ENCODE assay signal across 1 cellular context in the genomic region with DNA sequence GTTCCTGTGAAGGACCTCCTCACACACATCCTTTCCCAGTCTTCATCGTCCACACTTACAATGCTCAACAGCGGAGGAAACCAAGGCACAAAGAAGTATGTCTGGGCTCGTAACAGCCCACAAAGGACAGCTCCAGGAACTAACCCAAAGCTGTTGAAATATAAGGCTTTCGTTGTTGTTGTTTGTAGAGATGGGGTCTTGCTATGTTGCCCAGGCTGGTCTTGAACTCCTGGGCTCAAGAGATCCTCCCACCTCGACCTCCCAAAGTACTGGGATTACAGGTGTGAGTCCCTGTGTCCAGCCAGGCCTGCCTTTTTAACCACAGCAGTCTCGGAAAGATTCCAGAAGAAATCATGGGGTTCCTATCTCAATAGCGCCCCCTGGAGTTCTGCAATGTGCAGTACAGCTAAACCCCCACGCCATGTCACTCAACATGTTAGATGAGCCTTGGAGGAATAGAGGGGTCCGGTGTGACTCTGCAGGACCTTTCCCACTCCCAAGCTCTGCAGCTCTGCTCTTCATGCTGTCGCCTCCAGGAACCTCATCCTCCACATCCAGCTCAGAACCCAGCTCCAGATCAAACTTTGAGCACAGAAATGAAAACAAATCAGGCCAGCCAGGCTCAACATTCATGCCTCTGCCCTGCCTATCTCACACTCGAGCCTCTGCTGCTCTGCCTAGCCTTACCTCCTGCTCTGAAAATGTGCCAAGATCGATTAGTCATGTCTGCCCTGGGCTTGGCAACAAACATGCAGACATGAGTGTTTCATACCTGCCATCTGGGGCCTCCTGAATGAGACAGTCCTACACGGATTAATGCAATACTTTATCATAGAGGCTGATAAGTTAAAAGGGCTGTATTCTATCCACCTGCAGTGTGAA.
A peak's percentile ranks its signal among the peaks of the same experiment; 100 is the strongest.
TF ChIP-seq lines count a peak whose summit lies in the region.

No MANE protein-coding gene starts in this region.

TF ChIP-seq in K562, 482 proteins besides CTCF, POLR2A, EP300 and RAD21 (continued from another document and continues in another):
- no peak for TF ChIP-seq ZSCAN29 (IDR thresholded peaks at IDR 0.05)
- no peak for TF ChIP-seq SIRT6 (IDR thresholded peaks at IDR 0.05; ENCODE audit: low read depth, low read length)
- no peak for TF ChIP-seq FOXK1 (CRISPR knock-in tag; IDR thresholded peaks at IDR 0.05; ENCODE audit: borderline replicate concordance)
- TF ChIP-seq, protein P1, sequence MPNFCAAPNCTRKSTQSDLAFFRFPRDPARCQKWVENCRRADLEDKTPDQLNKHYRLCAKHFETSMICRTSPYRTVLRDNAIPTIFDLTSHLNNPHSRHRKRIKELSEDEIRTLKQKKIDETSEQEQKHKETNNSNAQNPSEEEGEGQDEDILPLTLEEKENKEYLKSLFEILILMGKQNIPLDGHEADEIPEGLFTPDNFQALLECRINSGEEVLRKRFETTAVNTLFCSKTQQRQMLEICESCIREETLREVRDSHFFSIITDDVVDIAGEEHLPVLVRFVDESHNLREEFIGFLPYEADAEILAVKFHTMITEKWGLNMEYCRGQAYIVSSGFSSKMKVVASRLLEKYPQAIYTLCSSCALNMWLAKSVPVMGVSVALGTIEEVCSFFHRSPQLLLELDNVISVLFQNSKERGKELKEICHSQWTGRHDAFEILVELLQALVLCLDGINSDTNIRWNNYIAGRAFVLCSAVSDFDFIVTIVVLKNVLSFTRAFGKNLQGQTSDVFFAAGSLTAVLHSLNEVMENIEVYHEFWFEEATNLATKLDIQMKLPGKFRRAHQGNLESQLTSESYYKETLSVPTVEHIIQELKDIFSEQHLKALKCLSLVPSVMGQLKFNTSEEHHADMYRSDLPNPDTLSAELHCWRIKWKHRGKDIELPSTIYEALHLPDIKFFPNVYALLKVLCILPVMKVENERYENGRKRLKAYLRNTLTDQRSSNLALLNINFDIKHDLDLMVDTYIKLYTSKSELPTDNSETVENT (CRISPR knock-in tag; IDR thresholded peaks at IDR 0.05) = no peak
- no peak for TF ChIP-seq ZC3H11A (IDR thresholded peaks at IDR 0.05; ENCODE audit: low read depth, low read length)
- TF ChIP-seq SIX5 (IDR thresholded peaks at IDR 0.05; ENCODE audit: borderline replicate concordance in 1 of 2, insufficient read depth in 1 of 2, low read depth in 1 of 2, low read length in 2 of 2) = no peak
- TF ChIP-seq, protein P2, sequence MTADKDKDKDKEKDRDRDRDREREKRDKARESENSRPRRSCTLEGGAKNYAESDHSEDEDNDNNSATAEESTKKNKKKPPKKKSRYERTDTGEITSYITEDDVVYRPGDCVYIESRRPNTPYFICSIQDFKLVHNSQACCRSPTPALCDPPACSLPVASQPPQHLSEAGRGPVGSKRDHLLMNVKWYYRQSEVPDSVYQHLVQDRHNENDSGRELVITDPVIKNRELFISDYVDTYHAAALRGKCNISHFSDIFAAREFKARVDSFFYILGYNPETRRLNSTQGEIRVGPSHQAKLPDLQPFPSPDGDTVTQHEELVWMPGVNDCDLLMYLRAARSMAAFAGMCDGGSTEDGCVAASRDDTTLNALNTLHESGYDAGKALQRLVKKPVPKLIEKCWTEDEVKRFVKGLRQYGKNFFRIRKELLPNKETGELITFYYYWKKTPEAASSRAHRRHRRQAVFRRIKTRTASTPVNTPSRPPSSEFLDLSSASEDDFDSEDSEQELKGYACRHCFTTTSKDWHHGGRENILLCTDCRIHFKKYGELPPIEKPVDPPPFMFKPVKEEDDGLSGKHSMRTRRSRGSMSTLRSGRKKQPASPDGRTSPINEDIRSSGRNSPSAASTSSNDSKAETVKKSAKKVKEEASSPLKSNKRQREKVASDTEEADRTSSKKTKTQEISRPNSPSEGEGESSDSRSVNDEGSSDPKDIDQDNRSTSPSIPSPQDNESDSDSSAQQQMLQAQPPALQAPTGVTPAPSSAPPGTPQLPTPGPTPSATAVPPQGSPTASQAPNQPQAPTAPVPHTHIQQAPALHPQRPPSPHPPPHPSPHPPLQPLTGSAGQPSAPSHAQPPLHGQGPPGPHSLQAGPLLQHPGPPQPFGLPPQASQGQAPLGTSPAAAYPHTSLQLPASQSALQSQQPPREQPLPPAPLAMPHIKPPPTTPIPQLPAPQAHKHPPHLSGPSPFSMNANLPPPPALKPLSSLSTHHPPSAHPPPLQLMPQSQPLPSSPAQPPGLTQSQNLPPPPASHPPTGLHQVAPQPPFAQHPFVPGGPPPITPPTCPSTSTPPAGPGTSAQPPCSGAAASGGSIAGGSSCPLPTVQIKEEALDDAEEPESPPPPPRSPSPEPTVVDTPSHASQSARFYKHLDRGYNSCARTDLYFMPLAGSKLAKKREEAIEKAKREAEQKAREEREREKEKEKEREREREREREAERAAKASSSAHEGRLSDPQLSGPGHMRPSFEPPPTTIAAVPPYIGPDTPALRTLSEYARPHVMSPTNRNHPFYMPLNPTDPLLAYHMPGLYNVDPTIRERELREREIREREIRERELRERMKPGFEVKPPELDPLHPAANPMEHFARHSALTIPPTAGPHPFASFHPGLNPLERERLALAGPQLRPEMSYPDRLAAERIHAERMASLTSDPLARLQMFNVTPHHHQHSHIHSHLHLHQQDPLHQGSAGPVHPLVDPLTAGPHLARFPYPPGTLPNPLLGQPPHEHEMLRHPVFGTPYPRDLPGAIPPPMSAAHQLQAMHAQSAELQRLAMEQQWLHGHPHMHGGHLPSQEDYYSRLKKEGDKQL (CRISPR knock-in tag; IDR thresholded peaks at IDR 0.05; ENCODE audit: borderline replicate concordance) = no peak
- no peak for TF ChIP-seq ZNF3 (CRISPR knock-in tag; IDR thresholded peaks at IDR 0.05)
- no peak for TF ChIP-seq HEY1 (CRISPR knock-in tag; IDR thresholded peaks at IDR 0.05; ENCODE audit: borderline replicate concordance)
- no peak for TF ChIP-seq ARHGAP35 (IDR thresholded peaks at IDR 0.05; ENCODE audit: partially characterized antibody)
- peak; percentile 71; the same call in 1 of the 2 replicates for TF ChIP-seq HLTF (IDR thresholded peaks at IDR 0.05)
- TF ChIP-seq MAFK (IDR thresholded peaks at IDR 0.05; ENCODE audit: low read length) = 0 out of 2 replicates have a peak, but pooled peaks have one; percentile 3
- TF ChIP-seq, protein P3, sequence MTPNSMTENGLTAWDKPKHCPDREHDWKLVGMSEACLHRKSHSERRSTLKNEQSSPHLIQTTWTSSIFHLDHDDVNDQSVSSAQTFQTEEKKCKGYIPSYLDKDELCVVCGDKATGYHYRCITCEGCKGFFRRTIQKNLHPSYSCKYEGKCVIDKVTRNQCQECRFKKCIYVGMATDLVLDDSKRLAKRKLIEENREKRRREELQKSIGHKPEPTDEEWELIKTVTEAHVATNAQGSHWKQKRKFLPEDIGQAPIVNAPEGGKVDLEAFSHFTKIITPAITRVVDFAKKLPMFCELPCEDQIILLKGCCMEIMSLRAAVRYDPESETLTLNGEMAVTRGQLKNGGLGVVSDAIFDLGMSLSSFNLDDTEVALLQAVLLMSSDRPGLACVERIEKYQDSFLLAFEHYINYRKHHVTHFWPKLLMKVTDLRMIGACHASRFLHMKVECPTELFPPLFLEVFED (CRISPR knock-in tag; conservative IDR thresholded peaks at IDR 0.05) = no peak
- no peak for TF ChIP-seq DNMT1 (IDR thresholded peaks at IDR 0.05)
- no peak for TF ChIP-seq SMARCE1 (IDR thresholded peaks at IDR 0.05)
- no peak for TF ChIP-seq PTRF (tag; IDR thresholded peaks at IDR 0.05)
- no peak for TF ChIP-seq NR1H2 (CRISPR knock-in tag; IDR thresholded peaks at IDR 0.05)
- no peak for TF ChIP-seq FIP1L1 (IDR thresholded peaks at IDR 0.05; ENCODE audit: low read depth, low read length, poor library complexity, severe bottlenecking)
- peak; percentile 63; the same call in 1 of the 2 replicates for TF ChIP-seq TOE1 (IDR thresholded peaks at IDR 0.05; ENCODE audit: borderline replicate concordance)
- TF ChIP-seq TOE1 (CRISPR knock-in tag; IDR thresholded peaks at IDR 0.05; ENCODE audit: borderline replicate concordance, low read depth) = no peak
- no peak for TF ChIP-seq MXD1 (CRISPR knock-in tag; IDR thresholded peaks at IDR 0.05; ENCODE audit: borderline replicate concordance, poor library complexity, severe bottlenecking)
- TF ChIP-seq MEF2A (IDR thresholded peaks at IDR 0.05; ENCODE audit: control insufficient read depth, low read depth, low read length) = no peak
- 0 out of 2 replicates have a peak, but pooled peaks have one; percentile 23 for TF ChIP-seq BCOR (IDR thresholded peaks at IDR 0.05)
- TF ChIP-seq, protein P4, sequence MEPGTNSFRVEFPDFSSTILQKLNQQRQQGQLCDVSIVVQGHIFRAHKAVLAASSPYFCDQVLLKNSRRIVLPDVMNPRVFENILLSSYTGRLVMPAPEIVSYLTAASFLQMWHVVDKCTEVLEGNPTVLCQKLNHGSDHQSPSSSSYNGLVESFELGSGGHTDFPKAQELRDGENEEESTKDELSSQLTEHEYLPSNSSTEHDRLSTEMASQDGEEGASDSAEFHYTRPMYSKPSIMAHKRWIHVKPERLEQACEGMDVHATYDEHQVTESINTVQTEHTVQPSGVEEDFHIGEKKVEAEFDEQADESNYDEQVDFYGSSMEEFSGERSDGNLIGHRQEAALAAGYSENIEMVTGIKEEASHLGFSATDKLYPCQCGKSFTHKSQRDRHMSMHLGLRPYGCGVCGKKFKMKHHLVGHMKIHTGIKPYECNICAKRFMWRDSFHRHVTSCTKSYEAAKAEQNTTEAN (CRISPR knock-in tag; IDR thresholded peaks at IDR 0.05) = no peak
- no peak for TF ChIP-seq ZNF655 (CRISPR knock-in tag; IDR thresholded peaks at IDR 0.05)
- no peak for TF ChIP-seq MAFF (IDR thresholded peaks at IDR 0.05; ENCODE audit: low read length)
- TF ChIP-seq NEUROD1 (IDR thresholded peaks at IDR 0.05; ENCODE audit: borderline replicate concordance, low read depth, low read length, partially characterized antibody) = no peak
- 0 out of 2 replicates have a peak, but pooled peaks have one; percentile 25 for TF ChIP-seq EHMT2 (IDR thresholded peaks at IDR 0.05)
- TF ChIP-seq CHD2 (IDR thresholded peaks at IDR 0.05; ENCODE audit: low read depth, low read length) = no peak
- TF ChIP-seq POLR3G (IDR thresholded peaks at IDR 0.05; ENCODE audit: extremely low read depth, insufficient read length, insufficient replicate concordance) = no peak
- no peak for TF ChIP-seq KHSRP (IDR thresholded peaks at IDR 0.05)
- no peak for TF ChIP-seq ZNF174 (CRISPR knock-in tag; IDR thresholded peaks at IDR 0.05)
- TF ChIP-seq PCBP2 (IDR thresholded peaks at IDR 0.05; ENCODE audit: low read depth, low read length, poor library complexity, severe bottlenecking) = no peak
- no peak for TF ChIP-seq ZNF354B (CRISPR knock-in tag; IDR thresholded peaks at IDR 0.05)
- TF ChIP-seq, protein P5, sequence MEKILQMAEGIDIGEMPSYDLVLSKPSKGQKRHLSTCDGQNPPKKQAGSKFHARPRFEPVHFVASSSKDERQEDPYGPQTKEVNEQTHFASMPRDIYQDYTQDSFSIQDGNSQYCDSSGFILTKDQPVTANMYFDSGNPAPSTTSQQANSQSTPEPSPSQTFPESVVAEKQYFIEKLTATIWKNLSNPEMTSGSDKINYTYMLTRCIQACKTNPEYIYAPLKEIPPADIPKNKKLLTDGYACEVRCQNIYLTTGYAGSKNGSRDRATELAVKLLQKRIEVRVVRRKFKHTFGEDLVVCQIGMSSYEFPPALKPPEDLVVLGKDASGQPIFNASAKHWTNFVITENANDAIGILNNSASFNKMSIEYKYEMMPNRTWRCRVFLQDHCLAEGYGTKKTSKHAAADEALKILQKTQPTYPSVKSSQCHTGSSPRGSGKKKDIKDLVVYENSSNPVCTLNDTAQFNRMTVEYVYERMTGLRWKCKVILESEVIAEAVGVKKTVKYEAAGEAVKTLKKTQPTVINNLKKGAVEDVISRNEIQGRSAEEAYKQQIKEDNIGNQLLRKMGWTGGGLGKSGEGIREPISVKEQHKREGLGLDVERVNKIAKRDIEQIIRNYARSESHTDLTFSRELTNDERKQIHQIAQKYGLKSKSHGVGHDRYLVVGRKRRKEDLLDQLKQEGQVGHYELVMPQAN (IDR thresholded peaks at IDR 0.05; ENCODE audit: borderline replicate concordance) = no peak
- TF ChIP-seq ZBTB34 (CRISPR knock-in tag; IDR thresholded peaks at IDR 0.05) = no peak
- no peak for TF ChIP-seq BRF1 (IDR thresholded peaks at IDR 0.05; ENCODE audit: borderline replicate concordance, extremely low read depth, insufficient read length)
- no peak for TF ChIP-seq CCAR2 (IDR thresholded peaks at IDR 0.05; ENCODE audit: low read depth, low read length)
- TF ChIP-seq BDP1 (IDR thresholded peaks at IDR 0.05; ENCODE audit: insufficient read depth, insufficient read length) = no peak
- peak; percentile 49; the same call in 1 of the 2 replicates for TF ChIP-seq LEF1 (IDR thresholded peaks at IDR 0.05)
- TF ChIP-seq, protein P6, sequence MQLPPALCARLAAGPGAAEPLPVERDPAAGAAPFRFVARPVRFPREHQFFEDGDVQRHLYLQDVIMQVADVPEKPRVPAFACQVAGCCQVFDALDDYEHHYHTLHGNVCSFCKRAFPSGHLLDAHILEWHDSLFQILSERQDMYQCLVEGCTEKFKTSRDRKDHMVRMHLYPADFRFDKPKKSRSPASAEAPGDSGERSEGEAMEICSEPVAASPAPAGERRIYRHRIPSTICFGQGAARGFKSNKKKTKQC (CRISPR knock-in tag; IDR thresholded peaks at IDR 0.05) = 0 out of 2 replicates have a peak, but pooled peaks have one; percentile 37
